Comparison of ENCODE assay signal across 1 cellular context in the genomic region with DNA sequence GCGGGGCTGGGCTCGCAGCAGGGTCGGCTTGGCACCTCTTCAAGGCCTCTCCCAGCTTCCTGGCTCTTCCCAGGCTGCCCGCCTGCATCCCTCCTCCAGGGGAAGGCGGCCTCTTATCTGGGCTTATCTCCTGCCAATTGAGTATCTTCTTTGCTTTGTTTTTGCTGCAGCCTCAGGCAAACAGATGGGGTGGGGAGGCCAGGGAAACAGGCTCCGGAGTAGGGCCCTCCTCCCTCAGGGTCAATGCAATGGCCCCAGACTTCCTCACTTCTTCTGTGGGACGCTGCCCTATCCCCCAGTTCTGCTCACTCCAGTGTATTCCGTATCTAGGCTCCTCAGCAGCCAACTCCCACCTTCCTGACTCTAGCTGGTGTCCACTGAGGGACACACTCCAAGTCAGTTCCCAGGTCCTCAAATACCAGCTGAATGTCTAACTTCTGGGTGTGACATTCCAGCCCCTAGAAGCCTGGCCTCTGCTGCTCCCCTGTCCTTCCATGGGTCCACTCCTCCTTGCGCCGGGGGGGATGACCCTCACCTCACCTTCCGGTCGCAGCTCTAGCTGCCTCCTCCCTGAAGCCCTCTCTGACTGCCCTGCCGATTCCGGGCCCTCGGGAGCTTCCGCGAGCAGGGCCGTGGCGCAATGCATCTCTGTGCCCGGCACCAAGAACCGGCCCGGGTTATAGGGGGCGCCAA.
TF ChIP-seq lines count a peak whose summit lies in the region.

No MANE protein-coding gene starts in this region.

TF ChIP-seq in GM12878, 131 proteins besides CTCF, POLR2A, EP300 and RAD21 (continued from another document):
- TF ChIP-seq, protein P1, sequence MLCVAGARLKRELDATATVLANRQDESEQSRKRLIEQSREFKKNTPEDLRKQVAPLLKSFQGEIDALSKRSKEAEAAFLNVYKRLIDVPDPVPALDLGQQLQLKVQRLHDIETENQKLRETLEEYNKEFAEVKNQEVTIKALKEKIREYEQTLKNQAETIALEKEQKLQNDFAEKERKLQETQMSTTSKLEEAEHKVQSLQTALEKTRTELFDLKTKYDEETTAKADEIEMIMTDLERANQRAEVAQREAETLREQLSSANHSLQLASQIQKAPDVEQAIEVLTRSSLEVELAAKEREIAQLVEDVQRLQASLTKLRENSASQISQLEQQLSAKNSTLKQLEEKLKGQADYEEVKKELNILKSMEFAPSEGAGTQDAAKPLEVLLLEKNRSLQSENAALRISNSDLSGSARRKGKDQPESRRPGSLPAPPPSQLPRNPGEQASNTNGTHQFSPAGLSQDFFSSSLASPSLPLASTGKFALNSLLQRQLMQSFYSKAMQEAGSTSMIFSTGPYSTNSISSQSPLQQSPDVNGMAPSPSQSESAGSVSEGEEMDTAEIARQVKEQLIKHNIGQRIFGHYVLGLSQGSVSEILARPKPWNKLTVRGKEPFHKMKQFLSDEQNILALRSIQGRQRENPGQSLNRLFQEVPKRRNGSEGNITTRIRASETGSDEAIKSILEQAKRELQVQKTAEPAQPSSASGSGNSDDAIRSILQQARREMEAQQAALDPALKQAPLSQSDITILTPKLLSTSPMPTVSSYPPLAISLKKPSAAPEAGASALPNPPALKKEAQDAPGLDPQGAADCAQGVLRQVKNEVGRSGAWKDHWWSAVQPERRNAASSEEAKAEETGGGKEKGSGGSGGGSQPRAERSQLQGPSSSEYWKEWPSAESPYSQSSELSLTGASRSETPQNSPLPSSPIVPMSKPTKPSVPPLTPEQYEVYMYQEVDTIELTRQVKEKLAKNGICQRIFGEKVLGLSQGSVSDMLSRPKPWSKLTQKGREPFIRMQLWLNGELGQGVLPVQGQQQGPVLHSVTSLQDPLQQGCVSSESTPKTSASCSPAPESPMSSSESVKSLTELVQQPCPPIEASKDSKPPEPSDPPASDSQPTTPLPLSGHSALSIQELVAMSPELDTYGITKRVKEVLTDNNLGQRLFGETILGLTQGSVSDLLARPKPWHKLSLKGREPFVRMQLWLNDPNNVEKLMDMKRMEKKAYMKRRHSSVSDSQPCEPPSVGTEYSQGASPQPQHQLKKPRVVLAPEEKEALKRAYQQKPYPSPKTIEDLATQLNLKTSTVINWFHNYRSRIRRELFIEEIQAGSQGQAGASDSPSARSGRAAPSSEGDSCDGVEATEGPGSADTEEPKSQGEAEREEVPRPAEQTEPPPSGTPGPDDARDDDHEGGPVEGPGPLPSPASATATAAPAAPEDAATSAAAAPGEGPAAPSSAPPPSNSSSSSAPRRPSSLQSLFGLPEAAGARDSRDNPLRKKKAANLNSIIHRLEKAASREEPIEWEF (IDR thresholded peaks at IDR 0.05; ENCODE audit: insufficient replicate concordance, low read depth, low read length), result no peak
- TF ChIP-seq NFYA (IDR thresholded peaks at IDR 0.05; ENCODE audit: borderline replicate concordance, low read depth, low read length), result no peak
- TF ChIP-seq MEF2A (IDR thresholded peaks at IDR 0.05; ENCODE audit: insufficient read depth, low read depth, low read length), result no peak
- TF ChIP-seq CBX5 (IDR thresholded peaks at IDR 0.05; ENCODE audit: low read depth), result no peak
- TF ChIP-seq KLF5 (IDR thresholded peaks at IDR 0.05; ENCODE audit: partially characterized antibody), result no peak
- no peak for TF ChIP-seq TCF7 (IDR thresholded peaks at IDR 0.05; ENCODE audit: borderline replicate concordance)
- TF ChIP-seq, protein P2, sequence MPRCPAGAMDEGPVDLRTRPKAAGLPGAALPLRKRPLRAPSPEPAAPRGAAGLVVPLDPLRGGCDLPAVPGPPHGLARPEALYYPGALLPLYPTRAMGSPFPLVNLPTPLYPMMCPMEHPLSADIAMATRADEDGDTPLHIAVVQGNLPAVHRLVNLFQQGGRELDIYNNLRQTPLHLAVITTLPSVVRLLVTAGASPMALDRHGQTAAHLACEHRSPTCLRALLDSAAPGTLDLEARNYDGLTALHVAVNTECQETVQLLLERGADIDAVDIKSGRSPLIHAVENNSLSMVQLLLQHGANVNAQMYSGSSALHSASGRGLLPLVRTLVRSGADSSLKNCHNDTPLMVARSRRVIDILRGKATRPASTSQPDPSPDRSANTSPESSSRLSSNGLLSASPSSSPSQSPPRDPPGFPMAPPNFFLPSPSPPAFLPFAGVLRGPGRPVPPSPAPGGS (IDR thresholded peaks at IDR 0.05; ENCODE audit: borderline replicate concordance, insufficient read depth, low read depth, low read length, poor library complexity, severe bottlenecking), result no peak
- no peak for TF ChIP-seq FOXM1 (IDR thresholded peaks at IDR 0.05; ENCODE audit: low read depth, low read length)
- TF ChIP-seq, protein P3, sequence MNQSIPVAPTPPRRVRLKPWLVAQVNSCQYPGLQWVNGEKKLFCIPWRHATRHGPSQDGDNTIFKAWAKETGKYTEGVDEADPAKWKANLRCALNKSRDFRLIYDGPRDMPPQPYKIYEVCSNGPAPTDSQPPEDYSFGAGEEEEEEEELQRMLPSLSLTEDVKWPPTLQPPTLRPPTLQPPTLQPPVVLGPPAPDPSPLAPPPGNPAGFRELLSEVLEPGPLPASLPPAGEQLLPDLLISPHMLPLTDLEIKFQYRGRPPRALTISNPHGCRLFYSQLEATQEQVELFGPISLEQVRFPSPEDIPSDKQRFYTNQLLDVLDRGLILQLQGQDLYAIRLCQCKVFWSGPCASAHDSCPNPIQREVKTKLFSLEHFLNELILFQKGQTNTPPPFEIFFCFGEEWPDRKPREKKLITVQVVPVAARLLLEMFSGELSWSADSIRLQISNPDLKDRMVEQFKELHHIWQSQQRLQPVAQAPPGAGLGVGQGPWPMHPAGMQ (IDR thresholded peaks at IDR 0.05; ENCODE audit: borderline replicate concordance), result no peak
- no peak for TF ChIP-seq SREBF2 (IDR thresholded peaks at IDR 0.05; ENCODE audit: low read length)
- TF ChIP-seq, protein P4, sequence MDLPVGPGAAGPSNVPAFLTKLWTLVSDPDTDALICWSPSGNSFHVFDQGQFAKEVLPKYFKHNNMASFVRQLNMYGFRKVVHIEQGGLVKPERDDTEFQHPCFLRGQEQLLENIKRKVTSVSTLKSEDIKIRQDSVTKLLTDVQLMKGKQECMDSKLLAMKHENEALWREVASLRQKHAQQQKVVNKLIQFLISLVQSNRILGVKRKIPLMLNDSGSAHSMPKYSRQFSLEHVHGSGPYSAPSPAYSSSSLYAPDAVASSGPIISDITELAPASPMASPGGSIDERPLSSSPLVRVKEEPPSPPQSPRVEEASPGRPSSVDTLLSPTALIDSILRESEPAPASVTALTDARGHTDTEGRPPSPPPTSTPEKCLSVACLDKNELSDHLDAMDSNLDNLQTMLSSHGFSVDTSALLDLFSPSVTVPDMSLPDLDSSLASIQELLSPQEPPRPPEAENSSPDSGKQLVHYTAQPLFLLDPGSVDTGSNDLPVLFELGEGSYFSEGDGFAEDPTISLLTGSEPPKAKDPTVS (IDR thresholded peaks at IDR 0.05; ENCODE audit: low read depth, low read length), result no peak
- peak; percentile 41; the same call in 1 of the 2 replicates for TF ChIP-seq CBFB (IDR thresholded peaks at IDR 0.05; ENCODE audit: low read depth)
- TF ChIP-seq SIX5 (IDR thresholded peaks at IDR 0.05; ENCODE audit: low read depth, low read length, severe bottlenecking), result peak; percentile 4
- peak; percentile 70 for TF ChIP-seq HDGF (IDR thresholded peaks at IDR 0.05)
- no peak for TF ChIP-seq HDAC6 (IDR thresholded peaks at IDR 0.05; ENCODE audit: unreplicated experiment)
- peak; percentile 11; the same call in 1 of the 2 replicates for TF ChIP-seq IKZF1 (conservative IDR thresholded peaks at IDR 0.05)
- TF ChIP-seq IRF4 (IDR thresholded peaks at IDR 0.05; ENCODE audit: low read depth, low read length), result no peak
- TF ChIP-seq, protein P5, sequence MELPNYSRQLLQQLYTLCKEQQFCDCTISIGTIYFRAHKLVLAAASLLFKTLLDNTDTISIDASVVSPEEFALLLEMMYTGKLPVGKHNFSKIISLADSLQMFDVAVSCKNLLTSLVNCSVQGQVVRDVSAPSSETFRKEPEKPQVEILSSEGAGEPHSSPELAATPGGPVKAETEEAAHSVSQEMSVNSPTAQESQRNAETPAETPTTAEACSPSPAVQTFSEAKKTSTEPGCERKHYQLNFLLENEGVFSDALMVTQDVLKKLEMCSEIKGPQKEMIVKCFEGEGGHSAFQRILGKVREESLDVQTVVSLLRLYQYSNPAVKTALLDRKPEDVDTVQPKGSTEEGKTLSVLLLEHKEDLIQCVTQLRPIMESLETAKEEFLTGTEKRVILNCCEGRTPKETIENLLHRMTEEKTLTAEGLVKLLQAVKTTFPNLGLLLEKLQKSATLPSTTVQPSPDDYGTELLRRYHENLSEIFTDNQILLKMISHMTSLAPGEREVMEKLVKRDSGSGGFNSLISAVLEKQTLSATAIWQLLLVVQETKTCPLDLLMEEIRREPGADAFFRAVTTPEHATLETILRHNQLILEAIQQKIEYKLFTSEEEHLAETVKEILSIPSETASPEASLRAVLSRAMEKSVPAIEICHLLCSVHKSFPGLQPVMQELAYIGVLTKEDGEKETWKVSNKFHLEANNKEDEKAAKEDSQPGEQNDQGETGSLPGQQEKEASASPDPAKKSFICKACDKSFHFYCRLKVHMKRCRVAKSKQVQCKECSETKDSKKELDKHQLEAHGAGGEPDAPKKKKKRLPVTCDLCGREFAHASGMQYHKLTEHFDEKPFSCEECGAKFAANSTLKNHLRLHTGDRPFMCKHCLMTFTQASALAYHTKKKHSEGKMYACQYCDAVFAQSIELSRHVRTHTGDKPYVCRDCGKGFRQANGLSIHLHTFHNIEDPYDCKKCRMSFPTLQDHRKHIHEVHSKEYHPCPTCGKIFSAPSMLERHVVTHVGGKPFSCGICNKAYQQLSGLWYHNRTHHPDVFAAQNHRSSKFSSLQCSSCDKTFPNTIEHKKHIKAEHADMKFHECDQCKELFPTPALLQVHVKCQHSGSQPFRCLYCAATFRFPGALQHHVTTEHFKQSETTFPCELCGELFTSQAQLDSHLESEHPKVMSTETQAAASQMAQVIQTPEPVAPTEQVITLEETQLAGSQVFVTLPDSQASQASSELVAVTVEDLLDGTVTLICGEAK (IDR thresholded peaks at IDR 0.05; ENCODE audit: borderline replicate concordance), result peak; percentile 46; the same call in 1 of the 2 replicates
- TF ChIP-seq ZNF207 (IDR thresholded peaks at IDR 0.05; ENCODE audit: borderline replicate concordance), result no peak
- TF ChIP-seq, protein P6, sequence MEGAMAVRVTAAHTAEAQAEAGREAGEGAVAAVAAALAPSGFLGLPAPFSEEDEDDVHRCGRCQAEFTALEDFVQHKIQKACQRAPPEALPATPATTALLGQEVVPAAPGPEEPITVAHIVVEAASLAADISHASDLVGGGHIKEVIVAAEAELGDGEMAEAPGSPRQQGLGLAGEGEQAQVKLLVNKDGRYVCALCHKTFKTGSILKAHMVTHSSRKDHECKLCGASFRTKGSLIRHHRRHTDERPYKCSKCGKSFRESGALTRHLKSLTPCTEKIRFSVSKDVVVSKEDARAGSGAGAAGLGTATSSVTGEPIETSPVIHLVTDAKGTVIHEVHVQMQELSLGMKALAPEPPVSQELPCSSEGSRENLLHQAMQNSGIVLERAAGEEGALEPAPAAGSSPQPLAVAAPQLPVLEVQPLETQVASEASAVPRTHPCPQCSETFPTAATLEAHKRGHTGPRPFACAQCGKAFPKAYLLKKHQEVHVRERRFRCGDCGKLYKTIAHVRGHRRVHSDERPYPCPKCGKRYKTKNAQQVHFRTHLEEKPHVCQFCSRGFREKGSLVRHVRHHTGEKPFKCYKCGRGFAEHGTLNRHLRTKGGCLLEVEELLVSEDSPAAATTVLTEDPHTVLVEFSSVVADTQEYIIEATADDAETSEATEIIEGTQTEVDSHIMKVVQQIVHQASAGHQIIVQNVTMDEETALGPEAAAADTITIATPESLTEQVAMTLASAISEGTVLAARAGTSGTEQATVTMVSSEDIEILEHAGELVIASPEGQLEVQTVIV (IDR thresholded peaks at IDR 0.05; ENCODE audit: borderline replicate concordance, partially characterized antibody), result no peak
- no peak for TF ChIP-seq YBX1 (IDR thresholded peaks at IDR 0.05)
- peak; percentile 20; the same call in 1 of the 2 replicates for TF ChIP-seq MTA2 (IDR thresholded peaks at IDR 0.05; ENCODE audit: low read depth)
- TF ChIP-seq CBX3 (IDR thresholded peaks at IDR 0.05; ENCODE audit: borderline replicate concordance, low read depth), result no peak
- no peak for TF ChIP-seq POU2F2 (IDR thresholded peaks at IDR 0.05; ENCODE audit: borderline replicate concordance, low read depth, low read length)
- TF ChIP-seq TARDBP (IDR thresholded peaks at IDR 0.05; ENCODE audit: borderline replicate concordance), result no peak
- TF ChIP-seq NR2F1 (conservative IDR thresholded peaks at IDR 0.05), result peak; percentile 71
- TF ChIP-seq RB1 (IDR thresholded peaks at IDR 0.05; ENCODE audit: borderline replicate concordance), result 0 out of 2 replicates have a peak, but pooled peaks have one; percentile 5
